ENCODE assay signal across 12 cellular contexts in genomic region chr2:219987830-219988229, GRCh38.
DNase-seq lines count a peak whose midpoint lies in the region; ATAC-seq, FAIRE-seq and TF ChIP-seq lines count a peak whose summit lies in the region.
"Had no signal": no experiment of that assay in that cellular context is flagged by ENCODE, and none has a peak within 500 bp of the region (broad histone marks: within the 10 kb centered on the region; RNA-seq: fewer than 3 reads in every experiment).

No MANE protein-coding gene starts in this region.

- H3K36me3 ChIP-seq in kidney (ENCODE audit: control insufficient read depth in 1 of 2, insufficient read depth in 2 of 2, low read length in 2 of 2), result no peaks in the 10 kb centered on the region

- ATAC-seq in omental fat pad (ENCODE audit: low FRiP score) (peak; percentile 58), HG02884 (IDR thresholded peaks at IDR 0.05; ENCODE audit: unreplicated experiment) (no peak), HG02885 (IDR thresholded peaks at IDR 0.05; ENCODE audit: poor library complexity, unreplicated experiment) (no peak), GM21737 (IDR thresholded peaks at IDR 0.05; ENCODE audit: unreplicated experiment) (no peak)
- ATAC-seq: activated T-cell treated with anti-CD3 and anti-CD28 coated beads, Interleukin-2, amount 50 U/mL, for 4 hours had no signal

- FAIRE-seq in kidney (lab: Jason Lieb, UNC), result no peak

- no peak overlapping the region for H3K4me3 ChIP-seq in kidney (ENCODE audit: low read length in 2 of 2)
- H3K4me3 ChIP-seq: skin epidermis had no signal

- no peaks in the 10 kb centered on the region for H3K9me3 ChIP-seq in kidney (ENCODE audit: control insufficient read depth in 1 of 2, low read length in 2 of 2)

- no peak overlapping the region for H3K27ac ChIP-seq in kidney (ENCODE audit: low read depth in 2 of 2, low read length in 2 of 2)
- H3K27ac ChIP-seq: skin epidermis had no signal

- TF ChIP-seq CTCF in omental fat pad (IDR thresholded peaks at IDR 0.05) (no peak), kidney (IDR thresholded peaks at IDR 0.05; ENCODE audit: borderline replicate concordance, extremely low read depth, insufficient read depth) (no peak)

- no peak overlapping the region for H3K9ac ChIP-seq in kidney (ENCODE audit: low read length in 2 of 2)

- intact Hi-C loops in kidney (cut with DNase I), result no loop called here

- H3K4me1 ChIP-seq in kidney (ENCODE audit: control insufficient read depth in 1 of 2, insufficient read depth in 1 of 2, low read depth in 1 of 2, low read length in 2 of 2), result no peaks in the 10 kb centered on the region

- DNase-seq in GM03348 (ENCODE audit: low spot score), result peak; percentile 45
- DNase-seq in NCI-H446 treated with DMSO at 0.1 percent for 48 hours (lab: John Stamatoyannopoulos, UW), result peak; percentile 54
- peak; percentile 37 for DNase-seq in dedifferentiated amniotic fluid mesenchymal stem cell (ENCODE audit: extremely low spot score)
- no peak for DNase-seq in omental fat pad (ENCODE audit: low spot score)
- no peak for DNase-seq in kidney
- DNase-seq: activated T-cell treated with anti-CD3 and anti-CD28 coated beads, Interleukin-2, amount 50 U/mL, for 4 hours; DND-41; H9 had no signal

Comparison
In these comparisons a context has a peak if more than half of its experiments do, and no peak if none do; other contexts are left out.
1. DNase-seq: peak in GM03348 (single experiment), NCI-H446 treated with DMSO at 0.1 percent for 48 hours (single experiment) and dedifferentiated amniotic fluid mesenchymal stem cell (single experiment); none in omental fat pad (single experiment) and kidney (single experiment).